In the genomic region with DNA sequence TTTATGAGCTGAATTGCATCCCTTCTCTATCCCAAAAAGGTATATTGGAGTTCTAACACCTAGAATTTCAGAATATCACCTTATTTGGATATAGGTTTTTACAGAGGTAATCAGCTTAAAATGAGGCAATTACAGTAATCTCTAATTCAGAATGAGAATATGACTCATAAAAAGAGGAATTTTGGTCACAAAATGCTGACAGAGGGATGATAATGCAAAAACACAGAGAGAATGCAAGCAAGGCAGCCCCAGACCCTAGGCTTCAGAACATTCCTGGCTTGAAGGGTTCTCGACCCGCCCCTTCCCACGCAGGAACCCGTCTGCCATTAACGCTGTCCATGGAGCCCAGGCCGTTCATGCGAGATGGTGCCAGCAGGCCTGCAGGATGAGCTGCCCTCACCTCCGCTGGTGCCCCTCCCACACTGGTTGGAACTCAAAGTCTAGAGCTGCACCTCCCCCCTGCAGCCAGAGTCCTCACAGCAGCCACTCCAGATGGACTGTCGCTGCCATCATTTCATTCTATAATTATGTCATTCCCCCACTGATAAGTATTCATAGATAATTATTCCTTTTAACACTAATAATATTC, we compare ENCODE assay signal across 9 cellular contexts.
DNase-seq lines count a peak whose midpoint lies in the region; ATAC-seq, FAIRE-seq and TF ChIP-seq lines count a peak whose summit lies in the region.
"Had no signal": no experiment of that assay in that cellular context is flagged by ENCODE, and none has a peak within 500 bp of the region (broad histone marks: within the 10 kb centered on the region; RNA-seq: fewer than 3 reads in every experiment).

No MANE protein-coding gene starts in this region.

- H3K27ac ChIP-seq in endodermal cell (ENCODE audit: low read depth, low read length), result no peak overlapping the region

- H3K36me3 Mint-ChIP-seq in endodermal cell (ENCODE audit: low read depth), result no peaks in the 10 kb centered on the region

- no peaks in the 10 kb centered on the region for H3K9me3 ChIP-seq in endodermal cell (ENCODE audit: control insufficient read depth, low read length)

- H3K27me3 ChIP-seq in endodermal cell (ENCODE audit: control insufficient read depth, insufficient read depth, low read length, poor library complexity, severe bottlenecking), result no peaks in the 10 kb centered on the region

- H3K27me3 Mint-ChIP-seq in endodermal cell (ENCODE audit: insufficient read depth), result no peaks in the 10 kb centered on the region

- H3K4me1 Mint-ChIP-seq in endodermal cell, result no peaks in the 10 kb centered on the region

- no peak overlapping the region for H3K4me3 Mint-ChIP-seq in endodermal cell

- TF ChIP-seq CTCF in endodermal cell (conservative IDR thresholded peaks at IDR 0.05), result no peak

- no peaks in the 10 kb centered on the region for H3K9me3 Mint-ChIP-seq in endodermal cell

- FAIRE-seq in urothelium cell line (lab: Jason Lieb, UNC), result no peak
- FAIRE-seq: endothelial cell of umbilical vein had no signal

- H3K27ac Mint-ChIP-seq in endodermal cell, result no peak overlapping the region

- peak; percentile 17 for DNase-seq in stimulated activated CD4-positive, alpha-beta T cell treated with anti-CD3 and anti-CD28 coated beads, Interleukin-12 subunit alpha, Interleukin-12 subunit beta, amount 100 ng/mL, for 4 hours
- no peak for DNase-seq in stimulated activated CD4-positive, alpha-beta T cell treated with anti-CD3 and anti-CD28 coated beads, Interleukin-2, amount 100 ng/mL, for 48 hours
- peak; percentile 17 for DNase-seq in NAMALWA (ENCODE audit: low spot score)
- DNase-seq in endodermal cell, result peak; percentile 62
- peak; percentile 13 for DNase-seq in urothelium cell line (ENCODE audit: low spot score)
- DNase-seq in activated gamma-delta T cell treated with Interleukin-2 at 50 U/mL for 16 hours, result no peak
- DNase-seq in NCI-H1048 (lab: John Stamatoyannopoulos, UW), result no peak

- ATAC-seq in HG02623 (IDR thresholded peaks at IDR 0.05; ENCODE audit: unreplicated experiment), result no peak

- 78 to 90% methylated on average over 6 to 9 of the region's 9 CpGs for WGBS in endodermal cell (ENCODE audit: insufficient coverage in 1 of 2, insufficient read length in 1 of 2), 2 experiments

- H3K36me3 ChIP-seq in endodermal cell (ENCODE audit: control insufficient read depth, insufficient read depth, low read length), result no peaks in the 10 kb centered on the region

- H3K4me3 ChIP-seq in endodermal cell (ENCODE audit: low read length), result no peak overlapping the region

- no peaks in the 10 kb centered on the region for H3K4me1 ChIP-seq in endodermal cell (ENCODE audit: control insufficient read depth, insufficient read depth, low read length)

- no peak overlapping the region for H3K9ac ChIP-seq in endodermal cell (ENCODE audit: extremely low read depth, low read length, poor library complexity, severe bottlenecking)

Comparison
In these comparisons a context has a peak if more than half of its experiments do, and no peak if none do; other contexts are left out.
1. DNase-seq: peak in stimulated activated CD4-positive, alpha-beta T cell treated with anti-CD3 and anti-CD28 coated beads, Interleukin-12 subunit alpha, Interleukin-12 subunit beta, amount 100 ng/mL, for 4 hours (single experiment), NAMALWA (single experiment), endodermal cell (single experiment) and urothelium cell line (single experiment); none in stimulated activated CD4-positive, alpha-beta T cell treated with anti-CD3 and anti-CD28 coated beads, Interleukin-2, amount 100 ng/mL, for 48 hours (0 of 2), activated gamma-delta T cell treated with Interleukin-2 at 50 U/mL for 16 hours (single experiment) and NCI-H1048 (single experiment).